Comparison of ENCODE assay signal across 21 cellular contexts in genomic region chr11:76279651-76280050, GRCh38.
DNase-seq lines count a peak whose midpoint lies in the region; FAIRE-seq and TF ChIP-seq lines count a peak whose summit lies in the region.
"Had no signal": no experiment of that assay in that cellular context is flagged by ENCODE, and none has a peak within 500 bp of the region (broad histone marks: within the 10 kb centered on the region; RNA-seq: fewer than 3 reads in every experiment).

No MANE protein-coding gene starts in this region.

- no peaks in the 10 kb centered on the region for H3K36me3 Mint-ChIP-seq in endodermal cell (ENCODE audit: low read depth)

- H3K36me3 ChIP-seq in endodermal cell (ENCODE audit: control insufficient read depth, insufficient read depth, low read length) (no peaks in the 10 kb centered on the region), tibial nerve (no peaks in the 10 kb centered on the region)

- WGBS in endodermal cell (ENCODE audit: insufficient coverage in 1 of 2, insufficient read length in 1 of 2), 2 experiments: 45 to 55% methylated on average over 4 to 7 of the region's 7 CpGs
- WGBS in tibial nerve, 2 donors: 77 to 88% methylated on average over 7 of the region's 7 CpGs

- H3K4me3 Mint-ChIP-seq in endodermal cell: no peak overlapping the region
- H3K4me3 Mint-ChIP-seq: HFFc6 had no signal

- H3K4me1 ChIP-seq in endodermal cell (ENCODE audit: control insufficient read depth, insufficient read depth, low read length) (peaks cover 19% of the 10 kb centered on the region), tibial nerve (peaks cover 0 to 15% (median 0%) of the 10 kb centered on the region in 4 donors)
- H3K4me1 ChIP-seq: A549 had no signal

- peaks cover 43% of the 10 kb centered on the region for H3K27me3 Mint-ChIP-seq in endodermal cell (ENCODE audit: insufficient read depth)

- H3K9me3 Mint-ChIP-seq in endodermal cell: peaks cover 6% of the 10 kb centered on the region

- no peak overlapping the region for H3K9ac ChIP-seq in endodermal cell (ENCODE audit: extremely low read depth, low read length, poor library complexity, severe bottlenecking)
- H3K9ac ChIP-seq: GM23248, SK-N-SH had no signal

- no peak overlapping the region for H3K27ac ChIP-seq in endodermal cell (ENCODE audit: low read depth, low read length)
- H3K27ac ChIP-seq in tibial nerve: no peak overlapping the region
- H3K27ac ChIP-seq: A549, GM23248, PC-9 had no signal

- no peak overlapping the region for H3K27ac Mint-ChIP-seq in endodermal cell
- H3K27ac Mint-ChIP-seq: HFFc6 had no signal

- TF ChIP-seq POLR2A in tibial nerve (IDR thresholded peaks at IDR 0.05): no peak

- peaks cover 20% of the 10 kb centered on the region for H3K4me1 Mint-ChIP-seq in endodermal cell

- no peaks in the 10 kb centered on the region for H3K9me3 ChIP-seq in endodermal cell (ENCODE audit: control insufficient read depth, low read length)
- peaks cover 0 to 7% (median 0%) of the 10 kb centered on the region in 4 donors for H3K9me3 ChIP-seq in tibial nerve
- H3K9me3 ChIP-seq: SK-N-SH had no signal

- H3K27me3 ChIP-seq in endodermal cell (ENCODE audit: control insufficient read depth, insufficient read depth, low read length, poor library complexity, severe bottlenecking): no peaks in the 10 kb centered on the region
- no peaks in the 10 kb centered on the region for H3K27me3 ChIP-seq in tibial nerve

- no peak for TF ChIP-seq CTCF in endodermal cell (conservative IDR thresholded peaks at IDR 0.05)
- no peak for TF ChIP-seq CTCF in tibial nerve (IDR thresholded peaks at IDR 0.05)

- no peak overlapping the region for H3K4me3 ChIP-seq in endodermal cell (ENCODE audit: low read length)
- H3K4me3 ChIP-seq in tibial nerve: no peak overlapping the region
- H3K4me3 ChIP-seq: A549, GM23248, PC-9 had no signal

- peak; percentile 32 for DNase-seq in NCI-H748 (lab: John Stamatoyannopoulos, UW; ENCODE audit: unreplicated experiment)
- no peak for DNase-seq in NCI-H748 treated with DMSO at 0.1 percent for 48 hours (lab: John Stamatoyannopoulos, UW)
- DNase-seq in NCI-H2029 (lab: John Stamatoyannopoulos, UW): peak; percentile 31
- DNase-seq in endodermal cell: peak; percentile 81
- no peak for DNase-seq in urothelium cell line (ENCODE audit: low spot score)
- no peak for DNase-seq in NCI-H1048 (lab: John Stamatoyannopoulos, UW)
- DNase-seq in tibial nerve (ENCODE audit: low spot score in 2 of 2): no peak
- DNase-seq in GM19238 (ENCODE audit: insufficient read length, low spot score): no peak
- DNase-seq: Calu3, DND-41, GF-D8, HFFc6, Kasumi-1, NCI-H1694, NCI-H2171 treated with DMSO at 0.1 percent for 48 hours, NCI-H524 treated with DMSO at 0.1 percent for 48 hours, PC-9, SK-N-SH, T-helper 1 cell had no signal

- FAIRE-seq in urothelium cell line (lab: Jason Lieb, UNC): peak; percentile 20
- FAIRE-seq: A549 had no signal

- TF ChIP-seq EP300 in tibial nerve (IDR thresholded peaks at IDR 0.05): no peak

Comparison
In these comparisons a context has a peak if more than half of its experiments do, and no peak if none do; other contexts are left out.
1. DNase-seq: peak in NCI-H748 (single experiment), NCI-H2029 (single experiment) and endodermal cell (single experiment); none in NCI-H748 treated with DMSO at 0.1 percent for 48 hours (single experiment), urothelium cell line (single experiment), NCI-H1048 (single experiment), tibial nerve (0 of 2) and GM19238 (single experiment).